In genomic region chr7:10708447-10708846, GRCh38 we compare ENCODE assay signal across 10 cellular contexts.
DNase-seq lines count a peak whose midpoint lies in the region; ATAC-seq, FAIRE-seq and TF ChIP-seq lines count a peak whose summit lies in the region.
"Had no signal": no experiment of that assay in that cellular context is flagged by ENCODE, and none has a peak within 500 bp of the region (broad histone marks: within the 10 kb centered on the region; RNA-seq: fewer than 3 reads in every experiment).

No MANE protein-coding gene starts in this region.

- intact Hi-C loops in GM12878 (cut with micrococcal nuclease; ENCODE audit: unreplicated experiment) (loop anchor here (5.0 kb wide), 1 partner anchor 61 kb away; no protein-coding TSS in a partner anchor), CD14-positive monocyte (cut with micrococcal nuclease) (no loop called here)

- peak; percentile 29; the same call in 1 of the 3 replicates for ATAC-seq in GM12878

- H3K27ac ChIP-seq in GM12878 (ENCODE audit: control insufficient read depth, insufficient read depth): no peak overlapping the region
- no peak overlapping the region for H3K27ac ChIP-seq in tibial nerve

- TF ChIP-seq EP300 in GM12878 (IDR thresholded peaks at IDR 0.05; ENCODE audit: borderline replicate concordance in 1 of 2, control insufficient read depth in 1 of 2, low read depth in 2 of 2, low read length in 2 of 2) (no peak), tibial nerve (IDR thresholded peaks at IDR 0.05) (no peak)

- H3K4me1 ChIP-seq in GM12878 (ENCODE audit: control insufficient read depth, insufficient read depth, low read length): peaks cover 5% of the 10 kb centered on the region
- no peaks in the 10 kb centered on the region for H3K4me1 ChIP-seq in tibial nerve

- TF ChIP-seq RAD21 in GM12878 (IDR thresholded peaks at IDR 0.05; ENCODE audit: insufficient read depth, low read depth, low read length): peak; percentile 29; the same call in 1 of the 2 replicates

- no peak overlapping the region for H2AFZ ChIP-seq in GM12878 (ENCODE audit: control insufficient read depth, low read depth, low read length)

- SMC1A ChIA-PET in GM12878 (lab: Charles Lee; ENCODE audit: uncharacterized antibody, unreplicated experiment): no interaction called here

- H4K20me1 ChIP-seq in GM12878 (ENCODE audit: control insufficient read depth, insufficient read depth): no peaks in the 10 kb centered on the region

- no peaks in the 10 kb centered on the region for H3K36me3 ChIP-seq in GM12878 (ENCODE audit: control insufficient read depth in 2 of 2, insufficient read depth in 2 of 2, low read length in 1 of 2)
- no peaks in the 10 kb centered on the region for H3K36me3 ChIP-seq in tibial nerve

- H3K79me2 ChIP-seq in GM12878 (ENCODE audit: control insufficient read depth, insufficient read depth, low read length): no peaks in the 10 kb centered on the region

- TF ChIP-seq CTCF in GM12878 (IDR thresholded peaks at IDR 0.05 in 2 of 3, conservative IDR thresholded peaks at IDR 0.05 in 1 of 3; ENCODE audit: control insufficient read depth in 2 of 3, extremely low read depth in 1 of 3, insufficient read depth in 1 of 3, low read depth in 3 of 3, low read length in 3 of 3) (peak in 2 of 3 experiments; percentile 2 to 13; a peak in 2 of 6 replicates), CD14-positive monocyte (IDR thresholded peaks at IDR 0.05) (no peak), tibial nerve (IDR thresholded peaks at IDR 0.05) (no peak)

- no peak for FAIRE-seq in GM12878 (lab: Jason Lieb, UNC)

- no peaks in the 10 kb centered on the region for H3K9me3 Mint-ChIP-seq in CD14-positive monocyte
- H3K9me3 Mint-ChIP-seq: memory B cell had no signal

- H3K27me3 ChIP-seq in GM12878 (replicated peaks in 1 of 2; ENCODE audit: control insufficient read depth in 2 of 2, insufficient read depth in 2 of 2, low read length in 1 of 2): no peaks in the 10 kb centered on the region
- H3K27me3 ChIP-seq in tibial nerve: no peaks in the 10 kb centered on the region

- POLR2A ChIA-PET in GM12878 (lab: Charles Lee): no interaction called here

- H3K4me1 Mint-ChIP-seq in CD14-positive monocyte: no peaks in the 10 kb centered on the region

- DNase-seq in SIG-M5 treated with dmso at 0.1 percent for 504 hours (lab: John Stamatoyannopoulos, UW; ENCODE audit: unreplicated experiment) (peak; percentile 7), SIG-M5 (lab: John Stamatoyannopoulos, UW) (no peak), NCI-H2171 treated with DMSO at 0.1 percent for 48 hours (lab: John Stamatoyannopoulos, UW) (peak; percentile 49), GM12878 (ENCODE audit: low read depth, low spot score) (no peak), renal cortical epithelial cell (ENCODE audit: low read depth) (peak; percentile 2), CD14-positive monocyte (ENCODE audit: low spot score) (no peak), tibial nerve (ENCODE audit: low spot score in 2 of 2) (no peak)
- no peak for DNase-seq in activated naive CD4-positive, alpha-beta T cell treated with Interleukin-2 at 50 U/mL for 16 hours
- DNase-seq: activated CD8-positive, alpha-beta memory T cell treated with anti-CD3 and anti-CD28 coated beads for 24 hours had no signal

- WGBS in GM12878 (ENCODE audit: insufficient coverage, insufficient replicate concordance, low lambda C conversion rate, missing lambda C conversion rate): 24% methylated on average over 5 of the region's 5 CpGs
- WGBS in tibial nerve, 2 donors: 26 to 33% methylated on average over 5 of the region's 5 CpGs

- no peak overlapping the region for H3K4me2 ChIP-seq in GM12878 (ENCODE audit: control insufficient read depth, insufficient read depth)

- no peaks in the 10 kb centered on the region for H3K27me3 Mint-ChIP-seq in CD14-positive monocyte (ENCODE audit: low read depth in 3 of 3)
- H3K27me3 Mint-ChIP-seq: memory B cell had no signal

- BruUV-seq in GM12878 (replicated peaks; lab: Mats Ljungman, UMichigan): no TSS peak

- no peak overlapping the region for H3K9ac ChIP-seq in GM12878 (ENCODE audit: control insufficient read depth, insufficient read depth, low read length)

- CTCF ChIA-PET in GM12878 (lab: Yijun Ruan, JAX): interaction anchor here (1.5 kb wide), 2 partner anchors 70 to 71 kb away, joined by 4 read pairs; no protein-coding TSS in a partner anchor

- H3K4me3 ChIP-seq in GM12878 (no peak overlapping the region), tibial nerve (no peak overlapping the region)

- in situ Hi-C loops in GM12878 (cut with MboI): no loop called here

- no peaks in the 10 kb centered on the region for H3K9me3 ChIP-seq in GM12878 (replicated peaks; ENCODE audit: control insufficient read depth, insufficient read depth, low read length)
- no peaks in the 10 kb centered on the region for H3K9me3 ChIP-seq in tibial nerve

- no peaks in the 10 kb centered on the region for H3K36me3 Mint-ChIP-seq in CD14-positive monocyte
- H3K36me3 Mint-ChIP-seq: memory B cell had no signal

- H3K27ac Mint-ChIP-seq in CD14-positive monocyte: no peak overlapping the region
- H3K27ac Mint-ChIP-seq: memory B cell had no signal

- RAD21 ChIA-PET in GM12878 (lab: Charles Lee; ENCODE audit: unreplicated experiment): no interaction called here

- TF ChIP-seq POLR2A in GM12878 (IDR thresholded peaks at IDR 0.05; ENCODE audit: low read depth, low read length) (no peak), tibial nerve (IDR thresholded peaks at IDR 0.05) (no peak)

- no peak overlapping the region for H3K4me3 Mint-ChIP-seq in CD14-positive monocyte
- H3K4me3 Mint-ChIP-seq: memory B cell had no signal

TF ChIP-seq in GM12878, 131 proteins besides CTCF, POLR2A, EP300 and RAD21:
- TF ChIP-seq, protein P1, sequence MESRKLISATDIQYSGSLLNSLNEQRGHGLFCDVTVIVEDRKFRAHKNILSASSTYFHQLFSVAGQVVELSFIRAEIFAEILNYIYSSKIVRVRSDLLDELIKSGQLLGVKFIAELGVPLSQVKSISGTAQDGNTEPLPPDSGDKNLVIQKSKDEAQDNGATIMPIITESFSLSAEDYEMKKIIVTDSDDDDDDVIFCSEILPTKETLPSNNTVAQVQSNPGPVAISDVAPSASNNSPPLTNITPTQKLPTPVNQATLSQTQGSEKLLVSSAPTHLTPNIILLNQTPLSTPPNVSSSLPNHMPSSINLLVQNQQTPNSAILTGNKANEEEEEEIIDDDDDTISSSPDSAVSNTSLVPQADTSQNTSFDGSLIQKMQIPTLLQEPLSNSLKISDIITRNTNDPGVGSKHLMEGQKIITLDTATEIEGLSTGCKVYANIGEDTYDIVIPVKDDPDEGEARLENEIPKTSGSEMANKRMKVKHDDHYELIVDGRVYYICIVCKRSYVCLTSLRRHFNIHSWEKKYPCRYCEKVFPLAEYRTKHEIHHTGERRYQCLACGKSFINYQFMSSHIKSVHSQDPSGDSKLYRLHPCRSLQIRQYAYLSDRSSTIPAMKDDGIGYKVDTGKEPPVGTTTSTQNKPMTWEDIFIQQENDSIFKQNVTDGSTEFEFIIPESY (IDR thresholded peaks at IDR 0.05): no peak
- TF ChIP-seq CBX3 (IDR thresholded peaks at IDR 0.05; ENCODE audit: borderline replicate concordance, low read depth) (no peak), BMI1 (IDR thresholded peaks at IDR 0.05; ENCODE audit: borderline replicate concordance) (no peak), DPF2 (IDR thresholded peaks at IDR 0.05) (no peak), SREBF2 (IDR thresholded peaks at IDR 0.05; ENCODE audit: low read length) (no peak), JUNB (IDR thresholded peaks at IDR 0.05) (no peak)
TF ChIP-seq in GM12878: peak in this region for 0.

Comparison
In these comparisons a context has a peak if more than half of its experiments do, and no peak if none do; other contexts are left out.
1. DNase-seq: peak in SIG-M5 treated with dmso at 0.1 percent for 504 hours (single experiment), NCI-H2171 treated with DMSO at 0.1 percent for 48 hours (single experiment) and renal cortical epithelial cell (single experiment); none in SIG-M5 (single experiment), GM12878 (single experiment), CD14-positive monocyte (single experiment), activated naive CD4-positive, alpha-beta T cell treated with Interleukin-2 at 50 U/mL for 16 hours (single experiment) and tibial nerve (0 of 2).
2. CTCF ChIP-seq: peak in GM12878 (2 of 3); none in CD14-positive monocyte (single experiment) and tibial nerve (0 of 5).